In genomic region chr14:95320076-95320895, GRCh38 we compare ENCODE assay signal across 8 cellular contexts. TPM values are rescaled to one million over a fixed set of nuclear protein-coding genes. Genes with fewer than 3 reads are reported as not detected.
A peak's percentile ranks its signal among the peaks of the same experiment; 100 is the strongest.
DNase-seq lines count a peak whose midpoint lies in the region; ATAC-seq and TF ChIP-seq lines count a peak whose summit lies in the region.

No MANE protein-coding gene starts in this region.

- peak overlapping the region; percentile 61 for H3K56ac ChIP-seq in mesendoderm (ENCODE audit: low read length)

- H3K27me3 Mint-ChIP-seq in HFFc6 (ENCODE audit: insufficient read depth), result peaks cover 27% of the 10 kb centered on the region

- no peak overlapping the region for H3K23ac ChIP-seq in mesendoderm (ENCODE audit: low read length)

- no peaks in the 10 kb centered on the region for H3K36me3 Mint-ChIP-seq in HFFc6 (ENCODE audit: low read depth)

- H3K27me3 ChIP-seq in BLaER1 treated with 17β-estradiol and CSF1 and Interleukin-3, amounts not matched to agents 10 nM and 100 nM, result no peaks in the 10 kb centered on the region; a peak in 1 of 22 replicates
- H3K27me3 ChIP-seq in brain microvascular endothelial cell (replicated peaks), result no peaks in the 10 kb centered on the region
- H3K27me3 ChIP-seq in mesendoderm (ENCODE audit: insufficient read depth, low read length, poor library complexity), result no peaks in the 10 kb centered on the region

- in situ Hi-C loops in brain microvascular endothelial cell (cut with HindIII; ENCODE audit: low pct_ligation_motif_present, low sequenced_read_pairs), result no loop called here

- no peak overlapping the region for H4K5ac ChIP-seq in mesendoderm (ENCODE audit: low read length)

- H2BK5ac ChIP-seq in mesendoderm (ENCODE audit: low read length), result no peak overlapping the region

- no peak for ATAC-seq in HG03135 (IDR thresholded peaks at IDR 0.05; ENCODE audit: unreplicated experiment)

- no peaks in the 10 kb centered on the region for H3K9me3 ChIP-seq in BLaER1 treated with 17β-estradiol and CSF1 and Interleukin-3, amounts not matched to agents 10 nM and 100 nM (replicated peaks in 1 of 11)

- H2AK5ac ChIP-seq in mesendoderm (ENCODE audit: low read length), result no peak overlapping the region

- peak overlapping the region; percentile 47 to 85 (median 58) for H3K4me3 ChIP-seq in BLaER1 treated with 17β-estradiol and CSF1 and Interleukin-3, amounts not matched to agents 10 nM and 100 nM
- H3K4me3 ChIP-seq in brain microvascular endothelial cell (ENCODE audit: low read depth, low read length), result peak overlapping the region; percentile 50
- no peak overlapping the region for H3K4me3 ChIP-seq in mesendoderm (ENCODE audit: low read length)

- H4K8ac ChIP-seq in mesendoderm (ENCODE audit: low read depth, low read length), result no peak overlapping the region

- H2BK120ac ChIP-seq in mesendoderm (ENCODE audit: low read depth, low read length), result no peak overlapping the region

- H3K27ac ChIP-seq in BLaER1 treated with 17β-estradiol and CSF1 and Interleukin-3, amounts not matched to agents 10 nM and 100 nM, result peak overlapping the region; percentile 33 to 71 (median 59); a peak in 18 of 22 replicates
- no peak overlapping the region for H3K27ac ChIP-seq in brain microvascular endothelial cell
- no peak overlapping the region for H3K27ac ChIP-seq in mesendoderm (ENCODE audit: low read depth, low read length)

- H3K79me1 ChIP-seq in mesendoderm (ENCODE audit: low read length), result no peaks in the 10 kb centered on the region

- H3K36me3 ChIP-seq in BLaER1 treated with 17β-estradiol and CSF1 and Interleukin-3, amounts not matched to agents 10 nM and 100 nM, result no peaks in the 10 kb centered on the region
- H3K36me3 ChIP-seq in brain microvascular endothelial cell (replicated peaks), result no peaks in the 10 kb centered on the region
- no peaks in the 10 kb centered on the region for H3K36me3 ChIP-seq in mesendoderm (ENCODE audit: control insufficient read depth, insufficient read depth, low read length)

- H3K4me1 ChIP-seq in BLaER1 treated with 17β-estradiol and CSF1 and Interleukin-3, amounts not matched to agents 10 nM and 100 nM, result peaks cover 39 to 59% (median 50%) of the 10 kb centered on the region in 10 experiments
- peaks cover 3% of the 10 kb centered on the region for H3K4me1 ChIP-seq in mesendoderm (ENCODE audit: control insufficient read depth, low read depth, low read length)

- peaks cover 0 to 8% (median 0%) of the 10 kb centered on the region in 11 experiments; a peak in 1 of 22 replicates for H4K20me1 ChIP-seq in BLaER1 treated with 17β-estradiol and CSF1 and Interleukin-3, amounts not matched to agents 10 nM and 100 nM

- H3K4me1 Mint-ChIP-seq in HFFc6 (ENCODE audit: low read depth), result no peaks in the 10 kb centered on the region

- TF ChIP-seq CTCF in HFFc6 (IDR thresholded peaks at IDR 0.05) (no peak), brain microvascular endothelial cell (IDR thresholded peaks at IDR 0.05; ENCODE audit: low read depth, low read length, missing control alignments) (no peak)

- H2BK15ac ChIP-seq in mesendoderm (replicated peaks; ENCODE audit: low read depth), result no peak overlapping the region

- peak overlapping the region; percentile 5 for H3K4ac ChIP-seq in mesendoderm (ENCODE audit: low read depth, low read length)

- peak overlapping the region; percentile 80 to 96 (median 89) for H3K4me2 ChIP-seq in BLaER1 treated with 17β-estradiol and CSF1 and Interleukin-3, amounts not matched to agents 10 nM and 100 nM
- peak overlapping the region; percentile 41 for H3K4me2 ChIP-seq in mesendoderm (ENCODE audit: low read length)

- no peaks in the 10 kb centered on the region for H3K79me2 ChIP-seq in mesendoderm (ENCODE audit: control insufficient read depth, insufficient read depth, low read length)

- peak overlapping the region; percentile 56 to 77 (median 70); a peak in 20 of 22 replicates for H3K9ac ChIP-seq in BLaER1 treated with 17β-estradiol and CSF1 and Interleukin-3, amounts not matched to agents 10 nM and 100 nM
- H3K9ac ChIP-seq in mesendoderm (ENCODE audit: low read length), result peak overlapping the region; percentile 61

- peak overlapping the region; percentile 82 for H3K18ac ChIP-seq in mesendoderm (ENCODE audit: low read length)

- DNase-seq in HFFc6 (no peak), brain microvascular endothelial cell (no peak), mesendoderm (peak; percentile 30), SHP77 treated with DMSO at 0.1 percent for 48 hours (lab: John Stamatoyannopoulos, UW) (no peak), iPS-NIHi7 (ENCODE audit: extremely low spot score) (no peak), occipital lobe (lab: John Stamatoyannopoulos, UW) (no peak)

- H3K9me3 Mint-ChIP-seq in HFFc6, result no peaks in the 10 kb centered on the region

- WGBS in mesendoderm (ENCODE audit: extremely low coverage, insufficient coverage, low lambda C conversion rate), result no CpG with 5 or more reads among the region's 32 CpGs

- peak overlapping the region; percentile 25; the same call in 1 of the 2 replicates for H3K4me3 Mint-ChIP-seq in HFFc6

- no peak overlapping the region for H3K27ac Mint-ChIP-seq in HFFc6

RNA-seq across cellular contexts. Expression of gene CLMN, which starts 0.6 kb away (rescaled TPM):
- under 1 TPM in 1 of 6 experiments, not detected in 5; 0.02 TPM for total RNA-seq in HFFc6 (2021; fragmentation: NEBNext Ultra II Directional; extraction: Animal tissue kit (Norgen Biotek cat#: 25700))
- polyA plus RNA-seq in mesendoderm (2013, experiment 1 of 2), result 3.1 TPM
- polyA plus RNA-seq in mesendoderm (2013, experiment 2 of 2), result 2.5 TPM
- 0.78 TPM for total RNA-seq in occipital lobe

Comparison
In these comparisons a context has a peak if more than half of its experiments do, and no peak if none do; other contexts are left out.
1. H3K27ac ChIP-seq: peak in BLaER1 treated with 17β-estradiol and CSF1 and Interleukin-3, amounts not matched to agents 10 nM and 100 nM (11 of 11); none in brain microvascular endothelial cell (single experiment) and mesendoderm (single experiment).